In the genomic region with DNA sequence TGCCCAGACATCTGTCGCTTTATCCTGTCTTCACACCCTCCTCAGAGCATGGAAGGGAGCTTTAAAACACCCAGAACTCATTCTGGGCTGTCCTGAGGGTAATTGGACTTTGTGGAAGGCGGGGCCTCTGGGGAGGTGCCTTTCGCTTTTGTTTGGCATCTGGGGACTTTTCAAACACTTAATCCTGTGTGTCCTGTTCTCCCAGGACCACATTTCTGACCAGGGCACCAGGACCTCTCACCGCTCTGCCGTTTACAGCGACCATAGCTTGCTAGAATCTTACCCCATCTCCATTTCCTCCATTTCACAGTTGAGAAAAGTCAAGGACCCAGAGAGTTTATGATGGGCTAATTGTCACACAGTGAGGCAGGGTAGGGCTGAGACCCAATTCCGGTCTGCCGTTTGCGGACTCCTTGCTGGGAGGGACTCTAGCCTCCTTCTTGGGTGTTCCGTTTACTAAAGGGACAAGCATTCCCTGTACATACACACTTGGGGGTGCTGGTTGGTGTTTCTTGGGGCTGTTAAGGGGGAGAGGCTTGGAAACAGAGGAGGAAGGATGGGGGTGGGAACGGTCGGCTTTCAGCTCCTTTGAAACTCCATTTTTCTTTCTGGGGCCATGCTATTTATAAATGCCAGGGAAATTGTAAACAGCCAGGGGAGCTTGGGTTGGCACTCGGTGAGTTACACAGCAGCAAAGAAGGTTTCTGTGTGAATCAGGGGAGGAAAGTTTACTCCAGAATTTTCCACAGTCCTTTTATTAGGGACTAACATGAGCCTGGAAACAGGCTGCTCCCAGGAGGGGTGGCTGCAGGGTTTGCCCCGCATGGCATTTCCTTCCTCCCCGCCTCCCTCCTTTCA, we compare ENCODE assay signal across 8 cellular contexts. TPM values are rescaled to one million over a fixed set of nuclear protein-coding genes. Genes with fewer than 3 reads are reported as not detected.
DNase-seq lines count a peak whose midpoint lies in the region; ATAC-seq lines count a peak whose summit lies in the region.

No MANE protein-coding gene starts in this region.

- H3K27ac ChIP-seq in mucosa of rectum (ENCODE audit: low read depth in 2 of 2, low read length in 2 of 2): peak overlapping the region; percentile 90 to 92

- peak; percentile 44 for DNase-seq in GDM1 (lab: John Stamatoyannopoulos, UW)
- DNase-seq in MG63: peak; percentile 38
- no peak for DNase-seq in effector memory CD8-positive, alpha-beta T cell
- no peak for DNase-seq in stimulated activated naive CD4-positive, alpha-beta T cell (lab: John Stamatoyannopoulos, UW)
- no peak for DNase-seq in NCI-H1436 treated with DMSO at 0.1 percent for 48 hours (lab: John Stamatoyannopoulos, UW)
- no peak for DNase-seq in NCI-H2029 treated with DMSO at 0.1 percent for 48 hours (lab: John Stamatoyannopoulos, UW)

- H3K27me3 ChIP-seq in MG63 (no peaks in the 10 kb centered on the region), mucosa of rectum (ENCODE audit: control insufficient read depth in 2 of 2, insufficient read depth in 2 of 2, low read length in 2 of 2) (no peaks in the 10 kb centered on the region)

- H3K4me3 ChIP-seq in MG63: peak overlapping the region; percentile 70
- peak overlapping the region; percentile 90 to 92 for H3K4me3 ChIP-seq in mucosa of rectum (ENCODE audit: low read length in 2 of 2)

- H3K36me3 ChIP-seq in MG63 (0 out of 2 replicates have a peak, but pooled peaks cover 4% of the 10 kb centered on the region), mucosa of rectum (ENCODE audit: control insufficient read depth in 2 of 2, insufficient read depth in 2 of 2, low read length in 2 of 2) (no peaks in the 10 kb centered on the region)

- H3K4me1 ChIP-seq in mucosa of rectum (ENCODE audit: control insufficient read depth in 2 of 2, insufficient read depth in 2 of 2, low read length in 2 of 2): peaks cover 49 to 52% of the 10 kb centered on the region in 2 donors

- peak overlapping the region; percentile 92 to 95 for H3K9ac ChIP-seq in mucosa of rectum (ENCODE audit: low read depth in 1 of 2, low read length in 2 of 2)

- no peaks in the 10 kb centered on the region for H3K36me3 Mint-ChIP-seq in effector memory CD8-positive, alpha-beta T cell (ENCODE audit: insufficient read depth)

- peaks cover 10% of the 10 kb centered on the region in 2 donors for H3K4me1 Mint-ChIP-seq in effector memory CD8-positive, alpha-beta T cell (ENCODE audit: low read depth in 2 of 2)

- H3K27ac Mint-ChIP-seq in effector memory CD8-positive, alpha-beta T cell: peak overlapping the region in 1 of 2 donors; percentile 85

- H3K27me3 Mint-ChIP-seq in effector memory CD8-positive, alpha-beta T cell: no peaks in the 10 kb centered on the region

- H3K9me3 Mint-ChIP-seq in effector memory CD8-positive, alpha-beta T cell: no peaks in the 10 kb centered on the region

- no peak for ATAC-seq in effector memory CD8-positive, alpha-beta T cell (replicated peaks)
- no peak for ATAC-seq in GM19324 (IDR thresholded peaks at IDR 0.05; ENCODE audit: low FRiP score, unreplicated experiment)

- H3K9me3 ChIP-seq in MG63 (no peaks in the 10 kb centered on the region), mucosa of rectum (ENCODE audit: control insufficient read depth in 2 of 2, low read length in 2 of 2) (no peaks in the 10 kb centered on the region)

- H3K4me3 Mint-ChIP-seq in effector memory CD8-positive, alpha-beta T cell: peak overlapping the region; percentile 83 to 84

RNA-seq across cellular contexts. Expression of gene GSN, which starts 1.3 kb away (rescaled TPM):
- 59.8 and 75.0 TPM in 2 replicates for total RNA-seq in MG63 (2014; rRNA removed; shearing (Covaris generic); ENCODE audit: low replicate concordance)

Comparison
In these comparisons a context has a peak if more than half of its experiments do, and no peak if none do; other contexts are left out.
1. DNase-seq: peak in GDM1 (single experiment) and MG63 (single experiment); none in effector memory CD8-positive, alpha-beta T cell (0 of 3), stimulated activated naive CD4-positive, alpha-beta T cell (0 of 6), NCI-H1436 treated with DMSO at 0.1 percent for 48 hours (single experiment) and NCI-H2029 treated with DMSO at 0.1 percent for 48 hours (single experiment).